Comparison of ENCODE assay signal across 10 cellular contexts in the genomic region with DNA sequence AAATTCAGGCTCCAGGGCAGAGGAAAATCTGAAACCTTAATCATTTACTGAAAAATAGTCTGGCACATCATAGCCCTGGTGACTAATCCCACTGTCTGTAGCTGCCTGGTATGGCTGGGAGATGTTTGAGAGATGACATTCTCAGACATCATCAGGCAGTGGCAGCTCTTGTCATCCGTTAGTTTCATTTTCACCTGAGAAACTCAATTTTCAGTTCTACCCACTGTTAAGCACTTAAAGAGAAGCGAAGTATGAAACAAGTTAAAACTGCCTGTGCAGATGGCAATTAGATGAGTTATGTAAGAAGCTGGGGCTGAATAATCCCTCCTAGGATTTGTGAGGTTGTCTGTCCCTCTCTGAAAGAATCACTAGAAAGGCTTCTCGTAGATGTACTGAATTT.
DNase-seq lines count a peak whose midpoint lies in the region; ATAC-seq, FAIRE-seq and TF ChIP-seq lines count a peak whose summit lies in the region.
"Had no signal": no experiment of that assay in that cellular context is flagged by ENCODE, and none has a peak within 500 bp of the region (broad histone marks: within the 10 kb centered on the region; RNA-seq: fewer than 3 reads in every experiment).

No MANE protein-coding gene starts in this region.

- H3K4me3 Mint-ChIP-seq in immature natural killer cell: no peak overlapping the region
- H3K4me3 Mint-ChIP-seq in CD8-positive, alpha-beta T cell: no peak overlapping the region
- H3K4me3 Mint-ChIP-seq: activated naive CD8-positive, alpha-beta T cell treated with anti-CD3 and anti-CD28 coated beads, Interleukin-2, amount 10 ng/mL, durations not matched to agents 7 days and 5 days had no signal

- intact Hi-C loops in sciatic nerve (cut with DNase I): no loop called here
- intact Hi-C loops in CD8-positive, alpha-beta T cell (cut with DNase I, micrococcal nuclease): no loop called here

- no peaks in the 10 kb centered on the region for H3K36me3 ChIP-seq in bronchial epithelial cell (ENCODE audit: control insufficient read depth, insufficient read depth, low read length)
- no peaks in the 10 kb centered on the region for H3K36me3 ChIP-seq in CD8-positive, alpha-beta T cell (ENCODE audit: insufficient read depth, low read length)

- H3K9me3 Mint-ChIP-seq in immature natural killer cell: no peaks in the 10 kb centered on the region
- no peaks in the 10 kb centered on the region for H3K9me3 Mint-ChIP-seq in CD8-positive, alpha-beta T cell
- H3K9me3 Mint-ChIP-seq: activated naive CD8-positive, alpha-beta T cell treated with anti-CD3 and anti-CD28 coated beads, Interleukin-2, amount 10 ng/mL, durations not matched to agents 7 days and 5 days had no signal

- no peak for TF ChIP-seq CTCF in bronchial epithelial cell (IDR thresholded peaks at IDR 0.05; ENCODE audit: insufficient read depth, low read length, severe bottlenecking)
- no peak for TF ChIP-seq CTCF in CD8-positive, alpha-beta T cell (IDR thresholded peaks at IDR 0.05)

- H3K27me3 ChIP-seq in bronchial epithelial cell (ENCODE audit: control insufficient read depth, insufficient read depth, low read length): no peaks in the 10 kb centered on the region
- H3K27me3 ChIP-seq in CD8-positive, alpha-beta T cell (ENCODE audit: insufficient read depth, low read length): no peaks in the 10 kb centered on the region

- POLR2A ChIA-PET in CD8-positive, alpha-beta T cell (lab: Charles Lee): no interaction called here

- H3K4me1 ChIP-seq in CD8-positive, alpha-beta T cell (ENCODE audit: insufficient read depth, low read length): no peaks in the 10 kb centered on the region

- peak; percentile 59 for DNase-seq in EL
- peak; percentile 23 for DNase-seq in bronchial epithelial cell (ENCODE audit: low read depth)
- no peak for DNase-seq in sciatic nerve (ENCODE audit: low spot score)
- no peak for DNase-seq in immature natural killer cell
- no peak for DNase-seq in ecto neural progenitor cell (ENCODE audit: low spot score)
- DNase-seq in CD8-positive, alpha-beta T cell: no peak
- DNase-seq: activated naive CD8-positive, alpha-beta T cell treated with anti-CD3 and anti-CD28 coated beads, Interleukin-2, amount 10 ng/mL, durations not matched to agents 7 days and 5 days had no signal

- H3K36me3 Mint-ChIP-seq in immature natural killer cell: no peaks in the 10 kb centered on the region
- no peaks in the 10 kb centered on the region for H3K36me3 Mint-ChIP-seq in CD8-positive, alpha-beta T cell
- H3K36me3 Mint-ChIP-seq: activated naive CD8-positive, alpha-beta T cell treated with anti-CD3 and anti-CD28 coated beads, Interleukin-2, amount 10 ng/mL, durations not matched to agents 7 days and 5 days had no signal

- CTCF ChIA-PET in CD8-positive, alpha-beta T cell (lab: Charles Lee): no interaction called here

- H3K4me1 Mint-ChIP-seq in immature natural killer cell: no peaks in the 10 kb centered on the region
- no peaks in the 10 kb centered on the region for H3K4me1 Mint-ChIP-seq in CD8-positive, alpha-beta T cell (ENCODE audit: low read depth)

- H3K27me3 Mint-ChIP-seq in immature natural killer cell (ENCODE audit: low read depth in 3 of 3): peaks cover 0 to 6% (median 0%) of the 10 kb centered on the region in 3 donors
- H3K27me3 Mint-ChIP-seq in CD8-positive, alpha-beta T cell (ENCODE audit: low read depth): peaks cover 17% of the 10 kb centered on the region
- H3K27me3 Mint-ChIP-seq: activated naive CD8-positive, alpha-beta T cell treated with anti-CD3 and anti-CD28 coated beads, Interleukin-2, amount 10 ng/mL, durations not matched to agents 7 days and 5 days had no signal

- peak; percentile 96 for ATAC-seq in GM19452 (IDR thresholded peaks at IDR 0.05; ENCODE audit: unreplicated experiment)
- ATAC-seq in HG03378 (IDR thresholded peaks at IDR 0.05; ENCODE audit: unreplicated experiment): peak; percentile 84
- ATAC-seq in sciatic nerve: no peak
- ATAC-seq in CD8-positive, alpha-beta T cell: no peak

- no peaks in the 10 kb centered on the region for H3K9me3 ChIP-seq in CD8-positive, alpha-beta T cell (ENCODE audit: low read length)

- H3K27ac ChIP-seq in CD8-positive, alpha-beta T cell (ENCODE audit: low read depth, low read length): no peak overlapping the region
- H3K27ac ChIP-seq: HL-60 had no signal

- no peak overlapping the region for H3K4me3 ChIP-seq in bronchial epithelial cell (ENCODE audit: low read depth, low read length)
- H3K4me3 ChIP-seq in CD8-positive, alpha-beta T cell (ENCODE audit: low read depth, low read length): no peak overlapping the region

- no peak for FAIRE-seq in bronchial epithelial cell (lab: Jason Lieb, UNC)

- no peak overlapping the region for H3K27ac Mint-ChIP-seq in immature natural killer cell
- H3K27ac Mint-ChIP-seq in CD8-positive, alpha-beta T cell: no peak overlapping the region
- H3K27ac Mint-ChIP-seq: activated naive CD8-positive, alpha-beta T cell treated with anti-CD3 and anti-CD28 coated beads, Interleukin-2, amount 10 ng/mL, durations not matched to agents 7 days and 5 days had no signal

Comparison
In these comparisons a context has a peak if more than half of its experiments do, and no peak if none do; other contexts are left out.
1. DNase-seq: peak in EL (single experiment) and bronchial epithelial cell (single experiment); none in sciatic nerve (single experiment), immature natural killer cell (0 of 3), ecto neural progenitor cell (single experiment) and CD8-positive, alpha-beta T cell (0 of 7).
2. ATAC-seq: peak in GM19452 (single experiment) and HG03378 (single experiment); none in sciatic nerve (single experiment) and CD8-positive, alpha-beta T cell (single experiment).